In the genomic region with DNA sequence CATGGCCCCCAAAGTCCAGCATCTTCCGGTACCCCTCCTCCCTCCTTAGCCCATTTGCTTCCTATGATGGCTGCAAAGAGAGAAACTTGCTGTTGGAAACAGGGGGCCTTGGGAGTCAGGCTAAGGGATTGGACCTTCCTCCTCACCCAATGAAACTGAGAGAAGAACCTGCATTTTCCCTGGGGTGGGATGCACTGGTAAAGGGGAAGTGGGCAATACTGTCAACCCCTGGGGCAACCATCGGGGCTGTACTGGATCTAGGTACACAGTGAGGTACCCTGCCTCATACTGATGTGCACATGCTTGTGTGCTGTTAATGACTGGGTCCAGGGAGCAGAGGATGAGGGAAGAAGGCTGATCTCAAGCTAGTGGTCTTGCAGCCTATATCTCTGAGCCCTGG, we compare ENCODE assay signal across 11 cellular contexts. TPM values are rescaled to one million over a fixed set of nuclear protein-coding genes. Genes with fewer than 3 reads are reported as not detected.
DNase-seq lines count a peak whose midpoint lies in the region; ATAC-seq and TF ChIP-seq lines count a peak whose summit lies in the region.
"Had no signal": no experiment of that assay in that cellular context is flagged by ENCODE, and none has a peak within 500 bp of the region (broad histone marks: within the 10 kb centered on the region; RNA-seq: fewer than 3 reads in every experiment).

No MANE protein-coding gene starts in this region.

- intact Hi-C loops in stomach (cut with DNase I; ENCODE audit: low total_unique reads) = no loop called here

- no peak for TF ChIP-seq RAD21 in SK-N-SH (IDR thresholded peaks at IDR 0.05; ENCODE audit: low read length)

- H3K4me1 ChIP-seq in SK-N-SH (ENCODE audit: control insufficient read depth in 1 of 2, insufficient read depth in 2 of 2, low read depth in 1 of 2, low read length in 1 of 2) (peaks cover 6 to 7% of the 10 kb centered on the region in 2 experiments; a peak in 3 of 4 replicates), stomach (peaks cover 5 to 13% (median 9%) of the 10 kb centered on the region in 4 donors)
- H3K4me1 ChIP-seq: Peyer's patch had no signal

- H3K4me2 ChIP-seq in SK-N-SH = 0 out of 2 replicates have a peak overlapping the region, but pooled peaks have one; percentile 51

- H2AFZ ChIP-seq in SK-N-SH (ENCODE audit: low read depth) = peak overlapping the region; percentile 82

- no peaks in the 10 kb centered on the region for H3K27me3 ChIP-seq in SK-N-SH (ENCODE audit: insufficient read depth)
- H3K27me3 ChIP-seq in stomach = peaks cover 0 to 7% (median 0%) of the 10 kb centered on the region in 3 donors
- H3K27me3 ChIP-seq: adrenal gland, Peyer's patch had no signal

- H3K36me3 ChIP-seq in SK-N-SH (replicated peaks in 1 of 2; ENCODE audit: control insufficient read depth in 1 of 2, insufficient read depth in 2 of 2, low read length in 1 of 2) (no peaks in the 10 kb centered on the region), stomach (no peaks in the 10 kb centered on the region)
- H3K36me3 ChIP-seq: adrenal gland, Peyer's patch, transverse colon had no signal

- H3K9me2 ChIP-seq in SK-N-SH = no peaks in the 10 kb centered on the region

- peak overlapping the region in 1 of 2 experiments; percentile 90; a peak in 2 of 4 replicates for H3K27ac ChIP-seq in SK-N-SH (ENCODE audit: low read depth in 2 of 2, low read length in 1 of 2)
- H3K27ac ChIP-seq in stomach = no peak overlapping the region
- H3K27ac ChIP-seq: 22Rv1, Peyer's patch, transverse colon had no signal

- no peaks in the 10 kb centered on the region for H3K79me2 ChIP-seq in SK-N-SH (ENCODE audit: insufficient read depth)

- POLR2A ChIA-PET in SK-N-SH (lab: Yijun Ruan, JAX) = interaction anchor here (0.9 to 1.9 kb wide), 3 partner anchors 11 to 463 kb away, joined by 3 to 8 read pairs (median 4); partner anchors contain the start of gene JPH4

- no peaks in the 10 kb centered on the region for H3F3A ChIP-seq in SK-N-SH (replicated peaks; ENCODE audit: insufficient read depth)

- H3K9ac ChIP-seq in SK-N-SH = no peak overlapping the region

- no peaks in the 10 kb centered on the region for H4K20me1 ChIP-seq in SK-N-SH (ENCODE audit: insufficient read depth)

- TF ChIP-seq EP300 in SK-N-SH (IDR thresholded peaks at IDR 0.05; ENCODE audit: borderline replicate concordance in 1 of 2, low read depth in 1 of 2, low read length in 1 of 2) (no peak), stomach (IDR thresholded peaks at IDR 0.05) (no peak)

- no peak for TF ChIP-seq POLR2A in stomach (IDR thresholded peaks at IDR 0.05)

- WGBS in SK-N-SH (ENCODE audit: low lambda C conversion rate) = 90% methylated on average over 1 of the region's 2 CpGs
- 83 to 94% (median 90%) methylated on average over 2 of the region's 2 CpGs for WGBS in stomach, 5 donors

- ATAC-seq in SK-N-SH treated with all-trans-retinoic acid at 6 μM for 48 hours = no peak; the same call in 2 of the 3 replicates

- DNase-seq in SK-N-SH (no peak), stomach (peak; percentile 20), dedifferentiated amniotic fluid mesenchymal stem cell (ENCODE audit: extremely low spot score) (no peak)
- DNase-seq: cortex of kidney had no signal

- TF ChIP-seq CTCF in SK-N-SH (IDR thresholded peaks at IDR 0.05) = no peak
- TF ChIP-seq CTCF in stomach (IDR thresholded peaks at IDR 0.05) = no peak

- H3K4me3 ChIP-seq in SK-N-SH (ENCODE audit: low read depth in 2 of 2, low read length in 1 of 2) (no peak overlapping the region), stomach (no peak overlapping the region)
- H3K4me3 ChIP-seq: adrenal gland, Peyer's patch, transverse colon had no signal

- CTCF ChIA-PET in SK-N-SH (lab: Yijun Ruan, JAX) = interaction anchor here (0.5 to 3.6 kb wide), 40 partner anchors 8 to 506 kb away, joined by 3 to 45 read pairs (median 5); partner anchors contain the start of genes AP1G2, DHRS4 and JPH4

- H3K9me3 ChIP-seq in SK-N-SH (no peaks in the 10 kb centered on the region), stomach (no peaks in the 10 kb centered on the region)
- H3K9me3 ChIP-seq: adrenal gland, Peyer's patch, transverse colon had no signal

TF ChIP-seq in SK-N-SH, 30 proteins besides CTCF, POLR2A, EP300 and RAD21 (continues in another document):
- TF ChIP-seq ZBTB33 (IDR thresholded peaks at IDR 0.05; ENCODE audit: borderline replicate concordance, low read depth) = no peak
- TF ChIP-seq, protein P1, sequence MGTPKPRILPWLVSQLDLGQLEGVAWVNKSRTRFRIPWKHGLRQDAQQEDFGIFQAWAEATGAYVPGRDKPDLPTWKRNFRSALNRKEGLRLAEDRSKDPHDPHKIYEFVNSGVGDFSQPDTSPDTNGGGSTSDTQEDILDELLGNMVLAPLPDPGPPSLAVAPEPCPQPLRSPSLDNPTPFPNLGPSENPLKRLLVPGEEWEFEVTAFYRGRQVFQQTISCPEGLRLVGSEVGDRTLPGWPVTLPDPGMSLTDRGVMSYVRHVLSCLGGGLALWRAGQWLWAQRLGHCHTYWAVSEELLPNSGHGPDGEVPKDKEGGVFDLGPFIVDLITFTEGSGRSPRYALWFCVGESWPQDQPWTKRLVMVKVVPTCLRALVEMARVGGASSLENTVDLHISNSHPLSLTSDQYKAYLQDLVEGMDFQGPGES (IDR thresholded peaks at IDR 0.05; ENCODE audit: low read depth, low read length) = no peak

TF ChIP-seq in SK-N-SH treated with all-trans-retinoic acid at 6 μM for 48 hours, 23 proteins besides CTCF, POLR2A, EP300 and RAD21 (continues in another document):
- TF ChIP-seq PPARA (CRISPR knock-in tag; IDR thresholded peaks at IDR 0.05; ENCODE audit: borderline replicate concordance) (no peak), ZNF8 (CRISPR knock-in tag; IDR thresholded peaks at IDR 0.05) (no peak), ESRRG (CRISPR knock-in tag; IDR thresholded peaks at IDR 0.05) (no peak), TSHZ2 (CRISPR knock-in tag; IDR thresholded peaks at IDR 0.05) (no peak), RARB (CRISPR knock-in tag; IDR thresholded peaks at IDR 0.05) (no peak), CREB5 (CRISPR knock-in tag; IDR thresholded peaks at IDR 0.05; ENCODE audit: low read depth) (no peak), ZFP30 (CRISPR knock-in tag; IDR thresholded peaks at IDR 0.05) (no peak)

RNA-seq across cellular contexts. Expression of gene JPH4, which starts 11.0 kb away (rescaled TPM):
- polyA plus RNA-seq in SK-N-SH (2012; rRNA removed) (8.7 and 8.8 TPM in 2 replicates), stomach (under 1 TPM; 0.15 to 0.50 (median 0.30) TPM)
- 5.7 and 7.9 TPM in 2 replicates for polyA plus RNA-seq in SK-N-SH (2012; cell fraction: cytosol; rRNA removed)
- polyA plus RNA-seq in SK-N-SH (2012; cell fraction: nucleus; rRNA removed) = 20.9 and 25.3 TPM in 2 replicates
- total RNA-seq in stomach = 1 to 10 TPM in 1 of 5 donors, under 1 TPM in 2, not detected in 2; 0.43 to 1.1 (median 0.58) TPM
- total RNA-seq: fibroblast of lung, osteocyte had no signal
- polyA plus RNA-seq: fibroblast of lung had no signal

RNA-seq across cellular contexts. Expression of gene AP1G2, which starts 22.0 kb away (rescaled TPM):
- 88.3 and 114 TPM in 2 replicates for polyA plus RNA-seq in SK-N-SH (2012; rRNA removed)
- 12.5 and 18.4 TPM in 2 replicates for polyA plus RNA-seq in SK-N-SH (2012; cell fraction: cytosol; rRNA removed)
- 850 and 900 TPM in 2 replicates for polyA plus RNA-seq in SK-N-SH (2012; cell fraction: nucleus; rRNA removed)
- 100 to 1,000 TPM in 4 of 5 donors, 10 to 100 TPM in 1; 39.1 to 531 (median 212) TPM for total RNA-seq in stomach
- polyA plus RNA-seq in stomach = 100 to 1,000 TPM in 2 of 3 donors, 10 to 100 TPM in 1; 85.9 to 214 (median 113) TPM

RNA-seq across cellular contexts. Expression of gene THTPA, which starts 33.5 kb away (rescaled TPM):
- 15.5 and 16.3 TPM in 2 replicates for polyA plus RNA-seq in SK-N-SH (2012; rRNA removed)
- polyA plus RNA-seq in SK-N-SH (2012; cell fraction: cytosol; rRNA removed) = 7.5 and 9.0 TPM in 2 replicates
- polyA plus RNA-seq in SK-N-SH (2012; cell fraction: nucleus; rRNA removed) = 43.9 and 56.7 TPM in 2 replicates
- total RNA-seq in stomach = 100 to 1,000 TPM in 1 of 5 donors, 10 to 100 TPM in 3, 1 to 10 TPM in 1; 8.5 to 170 (median 20.6) TPM
- polyA plus RNA-seq in stomach = 10 to 100 TPM in 2 of 3 donors, 1 to 10 TPM in 1; 8.6 to 16.7 (median 15.9) TPM

RNA-seq across cellular contexts. Expression of gene ZFHX2, which starts 38.0 kb away (rescaled TPM):
- polyA plus RNA-seq in SK-N-SH (2012; rRNA removed) (0.28 and 0.77 TPM in 2 replicates), stomach (1 to 10 TPM in 1 of 3 donors, under 1 TPM in 1, not detected in 1; 0.68 to 1.1 TPM)
- 0.39 and 0.42 TPM in 2 replicates for polyA plus RNA-seq in SK-N-SH (2012; cell fraction: cytosol; rRNA removed)
- polyA plus RNA-seq in SK-N-SH (2012; cell fraction: nucleus; rRNA removed) = 2.1 and 2.9 TPM in 2 replicates
- 1 to 10 TPM in 1 of 5 donors, under 1 TPM in 4; under 0.01 to 2.9 (median 0.43) TPM for total RNA-seq in stomach
- polyA plus RNA-seq: fibroblast of lung had no signal

RNA-seq across cellular contexts. Expression of gene DHRS2, which starts 46.6 kb away (rescaled TPM):
- 1.1 and 1.2 TPM in 2 replicates for polyA plus RNA-seq in SK-N-SH (2012; rRNA removed)
- 0.84 and 1.1 TPM in 2 replicates for polyA plus RNA-seq in SK-N-SH (2012; cell fraction: cytosol; rRNA removed)
- 1.4 and 2.0 TPM in 2 replicates for polyA plus RNA-seq in SK-N-SH (2012; cell fraction: nucleus; rRNA removed)
- 10 to 100 TPM in 1 of 5 donors, 1 to 10 TPM in 1, not detected in 3; 4.6 to 19.6 TPM for total RNA-seq in stomach
- polyA plus RNA-seq in stomach = 1 to 10 TPM; 3.7 to 9.7 (median 6.7) TPM
- total RNA-seq: fibroblast of lung, osteocyte, Peyer's patch, transverse colon had no signal
